In genomic region chr3:38655708-38656300, GRCh38 we compare ENCODE assay signal across 8 cellular contexts. TPM values are rescaled to one million over a fixed set of nuclear protein-coding genes. Genes with fewer than 3 reads are reported as not detected.
DNase-seq lines count a peak whose midpoint lies in the region; ATAC-seq and TF ChIP-seq lines count a peak whose summit lies in the region.

No MANE protein-coding gene starts in this region.

- no peaks in the 10 kb centered on the region for H3K4me1 ChIP-seq in DND-41 (ENCODE audit: insufficient read depth, low read length)
- H3K4me1 ChIP-seq in Panc1 (ENCODE audit: control insufficient read depth, insufficient read depth, low read length) = no peaks in the 10 kb centered on the region

- intact Hi-C loops in Panc1 (cut with micrococcal nuclease; ENCODE audit: unreplicated experiment) (no loop called here), dorsolateral prefrontal cortex (cut with DNase I) (loop anchor here in 1 of 2 donors (5.0 kb wide), 1 partner anchor 159 kb away; the partner anchor contains the start of gene EXOG)

- peaks cover 42% of the 10 kb centered on the region for H3K27me3 Mint-ChIP-seq in osteocyte (ENCODE audit: unreplicated experiment)
- H3K27me3 Mint-ChIP-seq in effector memory CD8-positive, alpha-beta T cell = peaks cover 46 to 70% of the 10 kb centered on the region in 2 donors

- H3K9ac ChIP-seq in DND-41 (ENCODE audit: low read depth, low read length) = no peak overlapping the region

- CTCF ChIA-PET in Panc1 (lab: Charles Lee) = interaction anchor here (0.8 kb wide), 1 partner anchor 134 kb away, joined by 3 read pairs; no protein-coding TSS in a partner anchor

- no peak overlapping the region for H3K4me2 ChIP-seq in DND-41 (ENCODE audit: insufficient read depth, low read length)

- H3K4me1 Mint-ChIP-seq in osteocyte (ENCODE audit: unreplicated experiment) = no peaks in the 10 kb centered on the region
- peaks cover 0 to 4% of the 10 kb centered on the region in 2 donors for H3K4me1 Mint-ChIP-seq in effector memory CD8-positive, alpha-beta T cell (ENCODE audit: low read depth in 2 of 2)

- H3K27me3 ChIP-seq in DND-41 (ENCODE audit: insufficient read depth, low read length, poor library complexity) = peaks cover 33% of the 10 kb centered on the region
- H3K27me3 ChIP-seq in Panc1 (ENCODE audit: control insufficient read depth, insufficient read depth, low read length) = peaks cover 2% of the 10 kb centered on the region; the same call in 1 of the 2 replicates
- peaks cover 0 to 61% (median 19%) of the 10 kb centered on the region in 45 donors for H3K27me3 ChIP-seq in dorsolateral prefrontal cortex

- peak; percentile 38 for DNase-seq in DND-41
- no peak for DNase-seq in Panc1 (ENCODE audit: low read depth, low spot score)
- DNase-seq in dorsolateral prefrontal cortex = peak in 1 of 10 donors; percentile 11
- no peak for DNase-seq in osteocyte (ENCODE audit: extremely low spot score, unreplicated experiment)
- no peak for DNase-seq in effector memory CD8-positive, alpha-beta T cell

- H3K27ac ChIP-seq in DND-41 (ENCODE audit: low read length) = no peak overlapping the region
- H3K27ac ChIP-seq in Panc1 (ENCODE audit: low read length) = no peak overlapping the region
- no peak overlapping the region for H3K27ac ChIP-seq in dorsolateral prefrontal cortex

- BruUV-seq in Panc1 (replicated peaks; lab: Mats Ljungman, UMichigan) = no TSS peak

- no peaks in the 10 kb centered on the region for H4K20me1 ChIP-seq in DND-41 (ENCODE audit: insufficient read depth, low read length)

- no peaks in the 10 kb centered on the region for H3K36me3 Mint-ChIP-seq in osteocyte (ENCODE audit: unreplicated experiment)
- H3K36me3 Mint-ChIP-seq in effector memory CD8-positive, alpha-beta T cell (ENCODE audit: insufficient read depth) = no peaks in the 10 kb centered on the region

- H3K4me3 ChIP-seq in DND-41 (ENCODE audit: low read depth in 1 of 2, low read length in 2 of 2) (no peak overlapping the region), Panc1 (ENCODE audit: low read depth in 2 of 2, low read length in 2 of 2) (no peak overlapping the region), dorsolateral prefrontal cortex (no peak overlapping the region)

- H2AFZ ChIP-seq in DND-41 (ENCODE audit: low read depth, low read length) = no peak overlapping the region

- no peak overlapping the region for H3K4me3 Mint-ChIP-seq in osteocyte (ENCODE audit: unreplicated experiment)
- no peak overlapping the region for H3K4me3 Mint-ChIP-seq in effector memory CD8-positive, alpha-beta T cell

- in situ Hi-C loops in Panc1 (cut with HindIII; ENCODE audit: low pct_unique_long_range_greater_than_20kb, low sequenced_read_pairs) = loop anchor here (25.0 kb wide), 1 partner anchor 144 kb away; no protein-coding TSS in a partner anchor

- H3K79me2 ChIP-seq in DND-41 (ENCODE audit: insufficient read depth, low read length) = no peaks in the 10 kb centered on the region

- H3K27ac Mint-ChIP-seq in osteocyte (ENCODE audit: unreplicated experiment) = no peak overlapping the region
- no peak overlapping the region for H3K27ac Mint-ChIP-seq in effector memory CD8-positive, alpha-beta T cell

- no peaks in the 10 kb centered on the region for H3K9me3 Mint-ChIP-seq in osteocyte (ENCODE audit: unreplicated experiment)
- H3K9me3 Mint-ChIP-seq in effector memory CD8-positive, alpha-beta T cell = no peaks in the 10 kb centered on the region

- H3K9me3 ChIP-seq in DND-41 (ENCODE audit: insufficient read depth, low read length, severe bottlenecking) (no peaks in the 10 kb centered on the region), Panc1 (ENCODE audit: control insufficient read depth, insufficient read depth, low read depth, low read length) (no peaks in the 10 kb centered on the region)

- peak; percentile 79 for TF ChIP-seq CTCF in DND-41 (IDR thresholded peaks at IDR 0.05; ENCODE audit: borderline replicate concordance, extremely low read depth, low read length, poor library complexity, severe bottlenecking)
- peak; percentile 69 for TF ChIP-seq CTCF in Panc1 (IDR thresholded peaks at IDR 0.05)
- peak in 55 of 56 donors; percentile 25 to 76 (median 51) for TF ChIP-seq CTCF in dorsolateral prefrontal cortex (IDR thresholded peaks at IDR 0.05 in 54 of 56, conservative IDR thresholded peaks at IDR 0.05 in 2 of 56; ENCODE audit: low read depth in 1 of 56, partially characterized antibody in 56 of 56)
- peak; percentile 61 for TF ChIP-seq CTCF in osteocyte (IDR thresholded peaks at IDR 0.05)

- no peaks in the 10 kb centered on the region for H3K36me3 ChIP-seq in DND-41 (ENCODE audit: insufficient read depth, low read length)
- no peaks in the 10 kb centered on the region for H3K36me3 ChIP-seq in Panc1 (ENCODE audit: control insufficient read depth, insufficient read depth, low read length)

- ATAC-seq in DND-41 (ENCODE audit: insufficient read depth, low read depth) (peak; percentile 82), HG03432 (IDR thresholded peaks at IDR 0.05; ENCODE audit: unreplicated experiment) (peak; percentile 49), Panc1 (peak; percentile 71; the same call in 1 of the 2 replicates), HG03045 (IDR thresholded peaks at IDR 0.05; ENCODE audit: unreplicated experiment) (no peak), HG03095 (IDR thresholded peaks at IDR 0.05; ENCODE audit: unreplicated experiment) (no peak)
- ATAC-seq in effector memory CD8-positive, alpha-beta T cell (replicated peaks) = no peak

- POLR2A ChIA-PET in Panc1 (lab: Charles Lee) = no interaction called here

RNA-seq across cellular contexts. Expression of gene SCN5A, which starts 6.3 kb away (rescaled TPM):
- 0.69 TPM for total RNA-seq in Panc1 (2021; ENCODE audit: unreplicated experiment)
- polyA plus RNA-seq in Panc1 (2012; ENCODE audit: insufficient read length) = 0.56 TPM
- total RNA-seq in dorsolateral prefrontal cortex = 1 to 10 TPM in 99 of 120 experiments, under 1 TPM in 21; 0.21 to 6.8 (median 1.8) TPM
- total RNA-seq in osteocyte = not detected in 2 replicates

Comparison
In these comparisons a context has a peak if more than half of its experiments do, and no peak if none do; other contexts are left out.
1. ATAC-seq: peak in DND-41 (single experiment), HG03432 (single experiment) and Panc1 (single experiment); none in HG03045 (single experiment), effector memory CD8-positive, alpha-beta T cell (single experiment) and HG03095 (single experiment).
2. Peak in every context shown above with its lines, with median percentiles within 50 percentile points of each other: CTCF ChIP-seq.